In genomic region chr6:73901986-73902385, GRCh38 we compare ENCODE assay signal across 2 cellular contexts.
TF ChIP-seq lines count a peak whose summit lies in the region.

No MANE protein-coding gene starts in this region.

TF ChIP-seq in SK-N-SH treated with all-trans-retinoic acid at 6 μM for 48 hours, 23 proteins besides CTCF, POLR2A, EP300 and RAD21 (continued from another document):
- TF ChIP-seq TCF4 (CRISPR knock-in tag; IDR thresholded peaks at IDR 0.05; ENCODE audit: borderline replicate concordance): no peak
TF ChIP-seq in SK-N-SH treated with all-trans-retinoic acid at 6 μM for 48 hours: peak in this region for 1.

TF ChIP-seq in SK-N-SH, 30 proteins besides CTCF, POLR2A, EP300 and RAD21 (continued from another document):
- no peak for TF ChIP-seq POLR2AphosphoS5 (IDR thresholded peaks at IDR 0.05; ENCODE audit: low read depth, low read length)
- TF ChIP-seq GATA2 (CRISPR knock-in tag; IDR thresholded peaks at IDR 0.05): no peak
- TF ChIP-seq MEF2A (IDR thresholded peaks at IDR 0.05; ENCODE audit: borderline replicate concordance, low read depth): no peak
- no peak for TF ChIP-seq USF2 (IDR thresholded peaks at IDR 0.05; ENCODE audit: borderline replicate concordance, low read depth, low read length)
- TF ChIP-seq SMC3 (IDR thresholded peaks at IDR 0.05; ENCODE audit: low read depth, low read length): no peak
- TF ChIP-seq FOXJ3 (CRISPR knock-in tag; IDR thresholded peaks at IDR 0.05): no peak
- TF ChIP-seq RXRA (IDR thresholded peaks at IDR 0.05; ENCODE audit: borderline replicate concordance, low read depth): no peak
- TF ChIP-seq REST (IDR thresholded peaks at IDR 0.05; ENCODE audit: low read depth, low read length): no peak
- TF ChIP-seq JUND (IDR thresholded peaks at IDR 0.05): no peak
